In the genomic region with DNA sequence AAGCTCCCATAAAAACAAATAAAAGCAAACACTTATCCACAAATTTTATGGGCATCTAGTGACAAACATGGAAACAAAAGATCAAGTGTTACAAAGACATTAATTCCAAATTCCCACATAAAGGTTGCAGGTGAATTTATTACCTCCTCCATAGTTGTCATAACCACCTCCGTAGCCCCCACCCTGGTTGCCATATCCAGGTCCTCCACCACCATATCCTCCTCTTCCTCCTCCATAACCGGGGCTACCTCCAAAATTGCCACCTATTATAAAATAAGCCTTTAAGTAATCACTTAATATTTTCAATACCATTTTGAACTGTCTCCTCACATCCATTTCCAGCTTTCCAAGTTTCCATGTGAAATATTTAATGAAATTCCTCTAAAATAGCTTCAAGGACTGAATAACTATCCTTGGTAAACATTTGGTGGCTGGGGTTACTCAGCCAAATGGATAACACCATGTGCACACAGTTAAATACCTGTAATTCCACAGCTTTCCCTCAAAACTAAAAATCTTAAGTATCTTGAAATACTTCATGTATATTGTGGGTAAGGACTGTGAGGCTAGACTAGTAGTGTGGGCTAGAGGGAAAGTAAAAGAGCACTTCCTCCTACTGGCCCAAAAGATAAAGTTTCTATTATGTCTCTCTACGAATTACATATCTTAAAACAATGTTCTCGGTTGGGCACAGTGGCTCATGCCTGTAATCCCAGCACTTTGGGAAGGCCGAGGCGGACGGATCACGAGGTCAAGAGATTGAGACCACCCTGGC, we compare ENCODE assay signal across 13 cellular contexts. TPM values are rescaled to one million over a fixed set of nuclear protein-coding genes. Genes with fewer than 3 reads are reported as not detected.
DNase-seq lines count a peak whose midpoint lies in the region; ATAC-seq, FAIRE-seq and TF ChIP-seq lines count a peak whose summit lies in the region.
"Had no signal": no experiment of that assay in that cellular context is flagged by ENCODE, and none has a peak within 500 bp of the region (broad histone marks: within the 10 kb centered on the region; RNA-seq: fewer than 3 reads in every experiment).

No MANE protein-coding gene starts in this region.

- H3K27ac Mint-ChIP-seq in activated CD8-positive, alpha-beta memory T cell treated with anti-CD3 and anti-CD28 coated beads, Interleukin-2, amount 10 ng/mL, durations not matched to agents 7 days and 5 days, result peak overlapping the region; percentile 86
- H3K27ac Mint-ChIP-seq in stimulated activated naive CD8-positive, alpha-beta T cell treated with anti-CD3 and anti-CD28 coated beads, Interleukin-15, amount 100 ng/mL, for 72 hours, result peak overlapping the region; percentile 92 to 99

- peak overlapping the region; percentile 100 for H3K4me3 Mint-ChIP-seq in activated CD8-positive, alpha-beta memory T cell treated with anti-CD3 and anti-CD28 coated beads, Interleukin-2, amount 10 ng/mL, durations not matched to agents 7 days and 5 days
- H3K4me3 Mint-ChIP-seq in stimulated activated naive CD8-positive, alpha-beta T cell treated with anti-CD3 and anti-CD28 coated beads, Interleukin-15, amount 100 ng/mL, for 72 hours, result peak overlapping the region; percentile 79 to 100

- H3K4me1 ChIP-seq in PC-9 (replicated peaks; ENCODE audit: insufficient read depth), result peaks cover 39% of the 10 kb centered on the region
- peaks cover 0 to 6% (median 0%) of the 10 kb centered on the region in 4 experiments; a peak in 3 of 7 replicates for H3K4me1 ChIP-seq in H1 (replicated peaks in 1 of 4; ENCODE audit: control insufficient read depth in 3 of 4, insufficient read depth in 4 of 4, low read length in 3 of 4)
- H3K4me1 ChIP-seq in kidney (ENCODE audit: control insufficient read depth in 1 of 2, insufficient read depth in 1 of 2, low read depth in 1 of 2, low read length in 2 of 2), result peaks cover 20 to 26% of the 10 kb centered on the region in 2 donors

- 95% methylated on average over 8 of the region's 8 CpGs; no CpG with 5 or more reads in 1 of the 2 experiments for WGBS in H1 (ENCODE audit: extremely low coverage in 1 of 2, insufficient coverage in 1 of 2, insufficient read length in 1 of 2, insufficient replicate concordance in 2 of 2, low coverage in 1 of 2, low lambda C conversion rate in 2 of 2, missing lambda C conversion rate in 1 of 2), 2 experiments

- peaks cover 2% of the 10 kb centered on the region; the same call in 1 of the 2 replicates for H3K23me2 ChIP-seq in H1 (ENCODE audit: low read depth, low read length)

- CTCF ChIA-PET in activated CD8-positive, alpha-beta memory T cell treated with anti-CD3 and anti-CD28 coated beads, Interleukin-2, amount 10 ng/mL, durations not matched to agents 7 days and 5 days (lab: Charles Lee), result interaction anchor here (0.8 to 3.5 kb wide), 9 partner anchors 8 to 172 kb away, joined by 3 to 34 read pairs (median 4); a partner anchor contains a TSS
- CTCF ChIA-PET in PC-9 (lab: Charles Lee) (interaction anchor here (0.6 to 0.7 kb wide), 2 partner anchors 101 to 157 kb away, joined by 5 read pairs; no protein-coding TSS in a partner anchor), H1 (lab: Charles Lee; ENCODE audit: partially characterized antibody) (interaction anchor here (0.9 to 4.7 kb wide), 5 partner anchors 13 to 300 kb away, joined by 3 to 21 read pairs (median 4); a partner anchor contains a TSS), GM10248 (lab: Yijun Ruan, JAX) (interaction anchor here (0.9 to 3.2 kb wide), 6 partner anchors 13 to 301 kb away, joined by 3 to 10 read pairs (median 9); a partner anchor contains a TSS)

- no peaks in the 10 kb centered on the region for H3K79me1 ChIP-seq in H1 (ENCODE audit: low read depth, low read length)

- no peak overlapping the region for H3K23ac ChIP-seq in H1 (ENCODE audit: insufficient read length)

- TF ChIP-seq CTCF in PC-9 (conservative IDR thresholded peaks at IDR 0.05), result no peak; the same call in 1 of the 2 replicates
- no peak for TF ChIP-seq CTCF in H1 (IDR thresholded peaks at IDR 0.05; ENCODE audit: control extremely low read depth in 1 of 3, insufficient read depth in 1 of 3, low read depth in 1 of 3, low read length in 3 of 3)
- TF ChIP-seq CTCF in kidney (IDR thresholded peaks at IDR 0.05; ENCODE audit: borderline replicate concordance, extremely low read depth, insufficient read depth), result no peak
- TF ChIP-seq CTCF in GM10248 (IDR thresholded peaks at IDR 0.05; ENCODE audit: control extremely low read depth, extremely low read depth, low read depth, missing control alignments), result no peak

- DNase-seq in activated CD8-positive, alpha-beta memory T cell treated with anti-CD3 and anti-CD28 coated beads, Interleukin-2, amount 10 ng/mL, durations not matched to agents 7 days and 5 days, result no peak
- DNase-seq in activated CD8-positive, alpha-beta memory T cell treated with anti-CD3 and anti-CD28 coated beads, Interleukin-2, amount 50 U/mL, for 48 hours, result no peak
- DNase-seq in PC-9, result no peak
- DNase-seq in H1 (ENCODE audit: low read depth in 1 of 2, low spot score in 2 of 2), result no peak
- DNase-seq in stimulated activated naive CD8-positive, alpha-beta T cell treated with anti-CD3 and anti-CD28 coated beads, Interleukin-15, amount 100 ng/mL, for 72 hours, result no peak
- no peak for DNase-seq in NCI-H2196 treated with DMSO at 0.1 percent for 48 hours (lab: John Stamatoyannopoulos, UW; ENCODE audit: unreplicated experiment)
- DNase-seq in kidney, result no peak
- DNase-seq in GM10248 (ENCODE audit: extremely low spot score), result no peak
- DNase-seq: aorta, BE2C, kidney glomerular epithelial cell, NCI-H226 had no signal

- TF ChIP-seq EP300 in H1 (IDR thresholded peaks at IDR 0.05; ENCODE audit: borderline replicate concordance in 1 of 2, low read depth in 2 of 2, low read length in 2 of 2), result no peak

- H3K27ac ChIP-seq in PC-9 (peak overlapping the region; percentile 51), H1 (ENCODE audit: low read depth, low read length) (no peak overlapping the region), kidney (ENCODE audit: low read depth in 2 of 2, low read length in 2 of 2) (no peak overlapping the region)

- H4K91ac ChIP-seq in H1 (replicated peaks; ENCODE audit: insufficient read length, low read length), result no peak overlapping the region

- POLR2A ChIA-PET in PC-9 (lab: Charles Lee; ENCODE audit: unreplicated experiment) (interaction anchor here (0.6 to 0.7 kb wide), 2 partner anchors 11 to 89 kb away, joined by 4 read pairs; no protein-coding TSS in a partner anchor), H1 (lab: Charles Lee; ENCODE audit: partially characterized antibody) (interaction anchor here (1.0 to 17.3 kb wide), 15 partner anchors 3 to 171 kb away, joined by 3 to 578 read pairs (median 6); a partner anchor contains a TSS), GM10248 (lab: Yijun Ruan, JAX) (interaction anchor here (1.1 to 2.1 kb wide), 4 partner anchors 11 to 42 kb away, joined by 3 to 11 read pairs (median 4); a partner anchor contains a TSS)

- H2BK12ac ChIP-seq in H1 (ENCODE audit: low read depth, low read length), result no peak overlapping the region

- no peaks in the 10 kb centered on the region for H3K27me3 Mint-ChIP-seq in activated CD8-positive, alpha-beta memory T cell treated with anti-CD3 and anti-CD28 coated beads, Interleukin-2, amount 10 ng/mL, durations not matched to agents 7 days and 5 days
- no peaks in the 10 kb centered on the region for H3K27me3 Mint-ChIP-seq in stimulated activated naive CD8-positive, alpha-beta T cell treated with anti-CD3 and anti-CD28 coated beads, Interleukin-15, amount 100 ng/mL, for 72 hours

- no peak overlapping the region for H3K56ac ChIP-seq in H1 (replicated peaks; ENCODE audit: insufficient read length, low read depth, low read length)

- peak in 1 of 2 experiments; percentile 34; a peak in 2 of 3 replicates for TF ChIP-seq POLR2A in H1 (IDR thresholded peaks at IDR 0.05; ENCODE audit: control extremely low read depth in 1 of 2, low read depth in 2 of 2, low read length in 2 of 2)

- H2AFZ ChIP-seq in PC-9, result no peak overlapping the region
- no peak overlapping the region for H2AFZ ChIP-seq in H1 (ENCODE audit: low read length)

- H3K9me2 ChIP-seq in PC-9 (ENCODE audit: insufficient read depth), result no peaks in the 10 kb centered on the region

- H2BK5ac ChIP-seq in H1 (ENCODE audit: low read depth, low read length), result no peak overlapping the region; the same call in 1 of the 2 replicates

- H2BK20ac ChIP-seq in H1 (ENCODE audit: low read length), result no peak overlapping the region

- no peaks in the 10 kb centered on the region for H3K9me3 Mint-ChIP-seq in activated CD8-positive, alpha-beta memory T cell treated with anti-CD3 and anti-CD28 coated beads, Interleukin-2, amount 10 ng/mL, durations not matched to agents 7 days and 5 days (ENCODE audit: low read depth)
- no peaks in the 10 kb centered on the region for H3K9me3 Mint-ChIP-seq in stimulated activated naive CD8-positive, alpha-beta T cell treated with anti-CD3 and anti-CD28 coated beads, Interleukin-15, amount 100 ng/mL, for 72 hours

- no peak overlapping the region; the same call in 1 of the 2 replicates for H3K4me2 ChIP-seq in PC-9
- no peak overlapping the region for H3K4me2 ChIP-seq in H1 (ENCODE audit: insufficient read depth in 1 of 2, low read depth in 2 of 2, low read length in 2 of 2)

- H3K9ac ChIP-seq in H1 (replicated peaks in 1 of 4; ENCODE audit: extremely low read depth in 1 of 4, low read depth in 3 of 4, low read length in 3 of 4) (no peak overlapping the region), kidney (ENCODE audit: low read length in 2 of 2) (peak overlapping the region in 1 of 2 donors; percentile 5)

- H4K8ac ChIP-seq in H1 (ENCODE audit: extremely low read depth, insufficient read depth, low read length), result peak overlapping the region; percentile 81; the same call in 1 of the 2 replicates

- ATAC-seq in activated CD8-positive, alpha-beta memory T cell treated with anti-CD3 and anti-CD28 coated beads, Interleukin-2, amount 10 ng/mL, durations not matched to agents 7 days and 5 days, result peak; percentile 29
- peak; percentile 58 for ATAC-seq in stimulated activated naive CD8-positive, alpha-beta T cell treated with anti-CD3 and anti-CD28 coated beads, Interleukin-15, amount 100 ng/mL, for 72 hours

- H2BK120ac ChIP-seq in H1 (replicated peaks; ENCODE audit: low read depth, low read length), result no peak overlapping the region

- H3K36me3 Mint-ChIP-seq in activated CD8-positive, alpha-beta memory T cell treated with anti-CD3 and anti-CD28 coated beads, Interleukin-2, amount 10 ng/mL, durations not matched to agents 7 days and 5 days, result peaks cover 92% of the 10 kb centered on the region

- no peak overlapping the region for H3K18ac ChIP-seq in H1 (ENCODE audit: extremely low read depth, low read length)

- H3K4ac ChIP-seq in H1 (replicated peaks; ENCODE audit: insufficient read length, low read depth, low read length), result no peak overlapping the region

- no TSS peak for BruUV-seq in PC-9 (replicated peaks; lab: Mats Ljungman, UMichigan)

- H3K9me3 ChIP-seq in PC-9 (ENCODE audit: insufficient read depth, low read depth) (no peaks in the 10 kb centered on the region), H1 (ENCODE audit: insufficient read depth in 2 of 2, low read depth in 1 of 2, low read length in 1 of 2) (no peaks in the 10 kb centered on the region), kidney (ENCODE audit: control insufficient read depth in 1 of 2, low read length in 2 of 2) (no peaks in the 10 kb centered on the region)
- H3K9me3 ChIP-seq: BE2C had no signal

- intact Hi-C loops in PC-9 (cut with micrococcal nuclease; ENCODE audit: unreplicated experiment) (loop anchor here (10.0 kb wide), 1 partner anchor 299 kb away; no protein-coding TSS in a partner anchor), kidney (cut with DNase I) (no loop called here)

- H3K36me3 ChIP-seq in PC-9 (ENCODE audit: low read depth) (peaks cover 94% of the 10 kb centered on the region), H1 (ENCODE audit: control insufficient read depth in 2 of 4, insufficient read depth in 4 of 4, low read length in 3 of 4) (peaks cover 64 to 100% (median 92%) of the 10 kb centered on the region in 4 experiments), kidney (ENCODE audit: control insufficient read depth in 1 of 2, insufficient read depth in 2 of 2, low read length in 2 of 2) (peaks cover 53 to 80% of the 10 kb centered on the region in 2 donors)

- H3K4me3 ChIP-seq in PC-9 (no peak overlapping the region), H1 (ENCODE audit: extremely low read depth in 1 of 4, insufficient read depth in 2 of 4, low read depth in 3 of 4, low read length in 4 of 4) (no peak overlapping the region), kidney (ENCODE audit: low read length in 2 of 2) (no peak overlapping the region)

- no peak overlapping the region for H4K5ac ChIP-seq in H1 (ENCODE audit: insufficient read length, low read depth, low read length)

- H2AK5ac ChIP-seq in H1 (ENCODE audit: low read depth, low read length), result no peak overlapping the region

- FAIRE-seq in H1 (lab: Jason Lieb, UNC) (no peak), kidney (lab: Jason Lieb, UNC) (no peak)
- FAIRE-seq: TTC549 had no signal

- H3K79me2 ChIP-seq in PC-9 (ENCODE audit: low read depth), result peaks cover 98% of the 10 kb centered on the region
- H3K79me2 ChIP-seq in H1 (ENCODE audit: control insufficient read depth in 1 of 2, insufficient read depth in 2 of 2, low read length in 2 of 2), result peaks cover 18 to 70% of the 10 kb centered on the region in 2 experiments

- peaks cover 99% of the 10 kb centered on the region for H4K20me1 ChIP-seq in PC-9 (ENCODE audit: insufficient read depth)
- peaks cover 34 to 43% of the 10 kb centered on the region in 2 experiments for H4K20me1 ChIP-seq in H1 (replicated peaks in 1 of 2; ENCODE audit: control insufficient read depth in 1 of 2, insufficient read depth in 2 of 2, low read length in 2 of 2)

- no peaks in the 10 kb centered on the region for H3K27me3 ChIP-seq in PC-9 (ENCODE audit: insufficient read depth, low read depth)
- no peaks in the 10 kb centered on the region for H3K27me3 ChIP-seq in H1 (replicated peaks in 1 of 4; ENCODE audit: control insufficient read depth in 3 of 4, extremely low read depth in 1 of 4, insufficient read depth in 3 of 4, low read length in 3 of 4)

- no peak for TF ChIP-seq RAD21 in H1 (IDR thresholded peaks at IDR 0.05 in 1 of 2, conservative IDR thresholded peaks at IDR 0.05 in 1 of 2; ENCODE audit: low read depth in 2 of 2, low read length in 2 of 2)

- no peak overlapping the region for H3K14ac ChIP-seq in H1 (ENCODE audit: insufficient read length)

- H2BK15ac ChIP-seq in H1 (ENCODE audit: low read length), result no peak overlapping the region

- peaks cover 99% of the 10 kb centered on the region for H3F3A ChIP-seq in PC-9 (ENCODE audit: insufficient read depth, low read depth)

- H3K4me1 Mint-ChIP-seq in activated CD8-positive, alpha-beta memory T cell treated with anti-CD3 and anti-CD28 coated beads, Interleukin-2, amount 10 ng/mL, durations not matched to agents 7 days and 5 days, result peaks cover 77% of the 10 kb centered on the region
- H3K4me1 Mint-ChIP-seq in stimulated activated naive CD8-positive, alpha-beta T cell treated with anti-CD3 and anti-CD28 coated beads, Interleukin-15, amount 100 ng/mL, for 72 hours, result peaks cover 87% of the 10 kb centered on the region

RNA-seq across cellular contexts. Expression of a gene that starts 6.9 kb away (rescaled TPM):
- total RNA-seq in activated CD8-positive, alpha-beta memory T cell treated with anti-CD3 and anti-CD28 coated beads, Interleukin-2, amount 10 ng/mL, durations not matched to agents 7 days and 5 days, result 100 to 1,000 TPM; 768 to 857 TPM
- total RNA-seq in PC-9 (2021) (526 and 792 TPM in 2 replicates), kidney (433 TPM)
- total RNA-seq in H1 (2021; fragmentation: NEBNext Ultra II Directional; extraction: Animal tissue kit (Norgen Biotek cat#: 25700)), result 1,232 and 1,255 TPM in 2 replicates
- polyA plus RNA-seq in H1 (2011; rRNA removed) (194 and 276 TPM in 2 replicates), kidney (ENCODE audit: insufficient read depth, low read depth, low replicate concordance) (397 TPM)
- polyA plus RNA-seq in H1 (2011; cell fraction: cytosol; rRNA removed), result 827 TPM
- polyA plus RNA-seq in H1 (2011; cell fraction: nucleus; rRNA removed), result 197 TPM
- polyA plus RNA-seq in H1 (2012, experiment 1 of 2), result 1,566 to 1,828 TPM (median 1,703 TPM) in 4 replicates
- polyA plus RNA-seq in H1 (2012, experiment 2 of 2), result 307 TPM
- 749 TPM for polyA plus RNA-seq in H1 (2013, experiment 1 of 2)
- polyA plus RNA-seq in H1 (2013, experiment 2 of 2), result 693 TPM
- 157 and 166 TPM in 2 replicates for polyA minus RNA-seq in H1 (2011; rRNA and poly(A)+ RNA removed)
- polyA minus RNA-seq in H1 (2011; cell fraction: cytosol; rRNA and poly(A)+ RNA removed), result 245 TPM
- polyA minus RNA-seq in H1 (2011; cell fraction: nucleus; rRNA and poly(A)+ RNA removed), result 224 TPM

RNA-seq across cellular contexts. Expression of a gene that starts 7.9 kb away (rescaled TPM):
- total RNA-seq in activated CD8-positive, alpha-beta memory T cell treated with anti-CD3 and anti-CD28 coated beads, Interleukin-2, amount 10 ng/mL, durations not matched to agents 7 days and 5 days, result 100 to 1,000 TPM; 235 to 279 TPM
- total RNA-seq in PC-9 (2021) (282 and 308 TPM in 2 replicates), kidney (120 TPM)
- 252 and 258 TPM in 2 replicates for total RNA-seq in H1 (2021; fragmentation: NEBNext Ultra II Directional; extraction: Animal tissue kit (Norgen Biotek cat#: 25700))
- polyA plus RNA-seq in H1 (2011; rRNA removed) (48.7 and 71.3 TPM in 2 replicates), kidney (ENCODE audit: insufficient read depth, low read depth, low replicate concordance) (92.4 TPM)
- polyA plus RNA-seq in H1 (2011; cell fraction: cytosol; rRNA removed), result 108 TPM
- 30.8 TPM for polyA plus RNA-seq in H1 (2011; cell fraction: nucleus; rRNA removed)
- 126 to 242 TPM (median 134 TPM) in 4 replicates for polyA plus RNA-seq in H1 (2012, experiment 1 of 2)
- polyA plus RNA-seq in H1 (2012, experiment 2 of 2), result 21.1 TPM
- 208 TPM for polyA plus RNA-seq in H1 (2013, experiment 1 of 2)
- polyA plus RNA-seq in H1 (2013, experiment 2 of 2), result 214 TPM
- 30.5 and 38.3 TPM in 2 replicates for polyA minus RNA-seq in H1 (2011; rRNA and poly(A)+ RNA removed)
- 47.8 TPM for polyA minus RNA-seq in H1 (2011; cell fraction: cytosol; rRNA and poly(A)+ RNA removed)
- polyA minus RNA-seq in H1 (2011; cell fraction: nucleus; rRNA and poly(A)+ RNA removed), result 130 TPM

RNA-seq across cellular contexts. Expression of a gene that starts 41.6 kb away (rescaled TPM):
- 10 to 100 TPM; 20.1 to 44.4 TPM for total RNA-seq in activated CD8-positive, alpha-beta memory T cell treated with anti-CD3 and anti-CD28 coated beads, Interleukin-2, amount 10 ng/mL, durations not matched to agents 7 days and 5 days
- total RNA-seq in PC-9 (2021), result 44.2 and 49.1 TPM in 2 replicates
- 62.6 and 64.9 TPM in 2 replicates for total RNA-seq in H1 (2021; fragmentation: NEBNext Ultra II Directional; extraction: Animal tissue kit (Norgen Biotek cat#: 25700))
- 27.6 and 76.5 TPM in 2 replicates for polyA plus RNA-seq in H1 (2011; rRNA removed)
- polyA plus RNA-seq in H1 (2011; cell fraction: cytosol; rRNA removed), result 39.6 TPM
- 19.2 TPM for polyA plus RNA-seq in H1 (2011; cell fraction: nucleus; rRNA removed)
- polyA plus RNA-seq in H1 (2012, experiment 1 of 2), result 35.5 to 56.0 TPM (median 45.7 TPM) in 4 replicates
- 14.2 TPM for polyA plus RNA-seq in H1 (2012, experiment 2 of 2)
- polyA plus RNA-seq in H1 (2013, experiment 1 of 2), result 169 TPM
- polyA plus RNA-seq in H1 (2013, experiment 2 of 2), result 181 TPM
- polyA minus RNA-seq in H1 (2011; rRNA and poly(A)+ RNA removed), result 35.9 and 101 TPM in 2 replicates
- 22.8 TPM for polyA minus RNA-seq in H1 (2011; cell fraction: cytosol; rRNA and poly(A)+ RNA removed)
- polyA minus RNA-seq in H1 (2011; cell fraction: nucleus; rRNA and poly(A)+ RNA removed), result 35.1 TPM
- 12.5 TPM for total RNA-seq in kidney
- 5.2 TPM for polyA plus RNA-seq in kidney (ENCODE audit: insufficient read depth, low read depth, low replicate concordance)
